In the genomic region with DNA sequence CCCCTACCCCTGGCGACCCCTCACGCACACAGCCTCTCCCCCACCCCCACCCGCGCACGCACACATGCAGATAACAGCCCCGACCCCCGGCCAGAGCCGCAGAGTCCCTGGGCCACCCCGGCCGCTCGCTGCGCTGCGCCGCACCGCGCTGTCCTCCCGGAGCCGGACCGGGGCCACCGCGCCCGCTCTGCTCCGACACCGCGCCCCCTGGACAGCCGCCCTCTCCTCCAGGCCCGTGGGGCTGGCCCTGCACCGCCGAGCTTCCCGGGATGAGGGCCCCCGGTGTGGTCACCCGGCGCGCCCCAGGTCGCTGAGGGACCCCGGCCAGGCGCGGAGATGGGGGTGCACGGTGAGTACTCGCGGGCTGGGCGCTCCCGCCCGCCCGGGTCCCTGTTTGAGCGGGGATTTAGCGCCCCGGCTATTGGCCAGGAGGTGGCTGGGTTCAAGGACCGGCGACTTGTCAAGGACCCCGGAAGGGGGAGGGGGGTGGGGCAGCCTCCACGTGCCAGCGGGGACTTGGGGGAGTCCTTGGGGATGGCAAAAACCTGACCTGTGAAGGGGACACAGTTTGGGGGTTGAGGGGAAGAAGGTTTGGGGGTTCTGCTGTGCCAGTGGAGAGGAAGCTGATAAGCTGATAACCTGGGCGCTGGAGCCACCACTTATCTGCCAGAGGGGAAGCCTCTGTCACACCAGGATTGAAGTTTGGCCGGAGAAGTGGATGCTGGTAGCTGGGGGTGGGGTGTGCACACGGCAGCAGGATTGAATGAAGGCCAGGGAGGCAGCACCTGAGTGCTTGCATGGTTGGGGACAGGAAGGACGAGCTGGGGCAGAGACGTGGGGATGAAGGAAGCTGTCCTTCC, we compare ENCODE assay signal across 1 cellular context.
TF ChIP-seq lines count a peak whose summit lies in the region.

No MANE protein-coding gene starts in this region.

TF ChIP-seq in HepG2, 621 proteins besides CTCF, POLR2A, EP300 and RAD21 (continued from another document and continues in another):
- TF ChIP-seq, protein P1, sequence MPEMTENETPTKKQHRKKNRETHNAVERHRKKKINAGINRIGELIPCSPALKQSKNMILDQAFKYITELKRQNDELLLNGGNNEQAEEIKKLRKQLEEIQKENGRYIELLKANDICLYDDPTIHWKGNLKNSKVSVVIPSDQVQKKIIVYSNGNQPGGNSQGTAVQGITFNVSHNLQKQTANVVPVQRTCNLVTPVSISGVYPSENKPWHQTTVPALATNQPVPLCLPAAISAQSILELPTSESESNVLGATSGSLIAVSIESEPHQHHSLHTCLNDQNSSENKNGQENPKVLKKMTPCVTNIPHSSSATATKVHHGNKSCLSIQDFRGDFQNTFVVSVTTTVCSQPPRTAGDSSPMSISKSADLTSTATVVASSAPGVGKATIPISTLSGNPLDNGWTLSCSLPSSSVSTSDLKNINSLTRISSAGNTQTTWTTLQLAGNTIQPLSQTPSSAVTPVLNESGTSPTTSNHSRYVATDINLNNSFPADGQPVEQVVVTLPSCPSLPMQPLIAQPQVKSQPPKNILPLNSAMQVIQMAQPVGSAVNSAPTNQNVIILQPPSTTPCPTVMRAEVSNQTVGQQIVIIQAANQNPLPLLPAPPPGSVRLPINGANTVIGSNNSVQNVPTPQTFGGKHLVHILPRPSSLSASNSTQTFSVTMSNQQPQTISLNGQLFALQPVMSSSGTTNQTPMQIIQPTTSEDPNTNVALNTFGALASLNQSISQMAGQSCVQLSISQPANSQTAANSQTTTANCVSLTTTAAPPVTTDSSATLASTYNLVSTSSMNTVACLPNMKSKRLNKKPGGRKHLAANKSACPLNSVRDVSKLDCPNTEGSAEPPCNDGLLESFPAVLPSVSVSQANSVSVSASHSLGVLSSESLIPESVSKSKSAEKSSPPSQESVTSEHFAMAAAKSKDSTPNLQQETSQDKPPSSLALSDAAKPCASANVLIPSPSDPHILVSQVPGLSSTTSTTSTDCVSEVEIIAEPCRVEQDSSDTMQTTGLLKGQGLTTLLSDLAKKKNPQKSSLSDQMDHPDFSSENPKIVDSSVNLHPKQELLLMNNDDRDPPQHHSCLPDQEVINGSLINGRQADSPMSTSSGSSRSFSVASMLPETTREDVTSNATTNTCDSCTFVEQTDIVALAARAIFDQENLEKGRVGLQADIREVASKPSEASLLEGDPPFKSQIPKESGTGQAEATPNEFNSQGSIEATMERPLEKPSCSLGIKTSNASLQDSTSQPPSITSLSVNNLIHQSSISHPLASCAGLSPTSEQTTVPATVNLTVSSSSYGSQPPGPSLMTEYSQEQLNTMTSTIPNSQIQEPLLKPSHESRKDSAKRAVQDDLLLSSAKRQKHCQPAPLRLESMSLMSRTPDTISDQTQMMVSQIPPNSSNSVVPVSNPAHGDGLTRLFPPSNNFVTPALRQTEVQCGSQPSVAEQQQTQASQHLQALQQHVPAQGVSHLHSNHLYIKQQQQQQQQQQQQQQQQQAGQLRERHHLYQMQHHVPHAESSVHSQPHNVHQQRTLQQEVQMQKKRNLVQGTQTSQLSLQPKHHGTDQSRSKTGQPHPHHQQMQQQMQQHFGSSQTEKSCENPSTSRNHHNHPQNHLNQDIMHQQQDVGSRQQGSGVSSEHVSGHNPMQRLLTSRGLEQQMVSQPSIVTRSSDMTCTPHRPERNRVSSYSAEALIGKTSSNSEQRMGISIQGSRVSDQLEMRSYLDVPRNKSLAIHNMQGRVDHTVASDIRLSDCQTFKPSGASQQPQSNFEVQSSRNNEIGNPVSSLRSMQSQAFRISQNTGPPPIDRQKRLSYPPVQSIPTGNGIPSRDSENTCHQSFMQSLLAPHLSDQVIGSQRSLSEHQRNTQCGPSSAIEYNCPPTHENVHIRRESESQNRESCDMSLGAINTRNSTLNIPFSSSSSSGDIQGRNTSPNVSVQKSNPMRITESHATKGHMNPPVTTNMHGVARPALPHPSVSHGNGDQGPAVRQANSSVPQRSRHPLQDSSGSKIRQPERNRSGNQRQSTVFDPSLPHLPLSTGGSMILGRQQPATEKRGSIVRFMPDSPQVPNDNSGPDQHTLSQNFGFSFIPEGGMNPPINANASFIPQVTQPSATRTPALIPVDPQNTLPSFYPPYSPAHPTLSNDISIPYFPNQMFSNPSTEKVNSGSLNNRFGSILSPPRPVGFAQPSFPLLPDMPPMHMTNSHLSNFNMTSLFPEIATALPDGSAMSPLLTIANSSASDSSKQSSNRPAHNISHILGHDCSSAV (CRISPR knock-in tag; IDR thresholded peaks at IDR 0.05; ENCODE audit: borderline replicate concordance), result no peak
- TF ChIP-seq, protein P2, sequence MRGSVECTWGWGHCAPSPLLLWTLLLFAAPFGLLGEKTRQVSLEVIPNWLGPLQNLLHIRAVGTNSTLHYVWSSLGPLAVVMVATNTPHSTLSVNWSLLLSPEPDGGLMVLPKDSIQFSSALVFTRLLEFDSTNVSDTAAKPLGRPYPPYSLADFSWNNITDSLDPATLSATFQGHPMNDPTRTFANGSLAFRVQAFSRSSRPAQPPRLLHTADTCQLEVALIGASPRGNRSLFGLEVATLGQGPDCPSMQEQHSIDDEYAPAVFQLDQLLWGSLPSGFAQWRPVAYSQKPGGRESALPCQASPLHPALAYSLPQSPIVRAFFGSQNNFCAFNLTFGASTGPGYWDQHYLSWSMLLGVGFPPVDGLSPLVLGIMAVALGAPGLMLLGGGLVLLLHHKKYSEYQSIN (CRISPR knock-in tag; IDR thresholded peaks at IDR 0.05; ENCODE audit: borderline replicate concordance), result no peak
- TF ChIP-seq, protein P3, sequence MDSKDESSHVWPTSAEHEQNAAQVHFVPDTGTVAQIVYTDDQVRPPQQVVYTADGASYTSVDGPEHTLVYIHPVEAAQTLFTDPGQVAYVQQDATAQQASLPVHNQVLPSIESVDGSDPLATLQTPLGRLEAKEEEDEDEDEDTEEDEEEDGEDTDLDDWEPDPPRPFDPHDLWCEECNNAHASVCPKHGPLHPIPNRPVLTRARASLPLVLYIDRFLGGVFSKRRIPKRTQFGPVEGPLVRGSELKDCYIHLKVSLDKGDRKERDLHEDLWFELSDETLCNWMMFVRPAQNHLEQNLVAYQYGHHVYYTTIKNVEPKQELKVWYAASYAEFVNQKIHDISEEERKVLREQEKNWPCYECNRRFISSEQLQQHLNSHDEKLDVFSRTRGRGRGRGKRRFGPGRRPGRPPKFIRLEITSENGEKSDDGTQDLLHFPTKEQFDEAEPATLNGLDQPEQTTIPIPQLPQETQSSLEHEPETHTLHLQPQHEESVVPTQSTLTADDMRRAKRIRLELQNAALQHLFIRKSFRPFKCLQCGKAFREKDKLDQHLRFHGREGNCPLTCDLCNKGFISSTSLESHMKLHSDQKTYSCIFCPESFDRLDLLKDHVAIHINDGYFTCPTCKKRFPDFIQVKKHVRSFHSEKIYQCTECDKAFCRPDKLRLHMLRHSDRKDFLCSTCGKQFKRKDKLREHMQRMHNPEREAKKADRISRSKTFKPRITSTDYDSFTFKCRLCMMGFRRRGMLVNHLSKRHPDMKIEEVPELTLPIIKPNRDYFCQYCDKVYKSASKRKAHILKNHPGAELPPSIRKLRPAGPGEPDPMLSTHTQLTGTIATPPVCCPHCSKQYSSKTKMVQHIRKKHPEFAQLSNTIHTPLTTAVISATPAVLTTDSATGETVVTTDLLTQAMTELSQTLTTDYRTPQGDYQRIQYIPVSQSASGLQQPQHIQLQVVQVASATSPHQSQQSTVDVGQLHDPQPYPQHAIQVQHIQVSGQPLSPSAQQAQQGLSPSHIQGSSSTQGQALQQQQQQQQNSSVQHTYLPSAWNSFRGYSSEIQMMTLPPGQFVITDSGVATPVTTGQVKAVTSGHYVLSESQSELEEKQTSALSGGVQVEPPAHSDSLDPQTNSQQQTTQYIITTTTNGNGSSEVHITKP (CRISPR knock-in tag; IDR thresholded peaks at IDR 0.05; ENCODE audit: low read depth), result no peak
- TF ChIP-seq ADNP (CRISPR knock-in tag; IDR thresholded peaks at IDR 0.05) (no peak), FOXC1 (CRISPR knock-in tag; IDR thresholded peaks at IDR 0.05; ENCODE audit: borderline replicate concordance) (no peak; the same call in 1 of the 2 replicates), XRCC5 (optimal IDR thresholded peaks at IDR 0.05; ENCODE audit: low read length) (no peak), NFE2L1 (CRISPR knock-in tag; IDR thresholded peaks at IDR 0.05; ENCODE audit: borderline replicate concordance) (no peak), ATRX (CRISPR knock-in tag; IDR thresholded peaks at IDR 0.05; ENCODE audit: borderline replicate concordance) (no peak), ZMYM2 (CRISPR knock-in tag; IDR thresholded peaks at IDR 0.05) (no peak), ZFP36L2 (CRISPR knock-in tag; IDR thresholded peaks at IDR 0.05) (no peak), MIXL1 (CRISPR knock-in tag; IDR thresholded peaks at IDR 0.05) (no peak), EHMT2 (IDR thresholded peaks at IDR 0.05; ENCODE audit: borderline replicate concordance, low read depth, low read length) (no peak), KLF15 (CRISPR knock-in tag; IDR thresholded peaks at IDR 0.05; ENCODE audit: borderline replicate concordance) (no peak), FOXK2 (IDR thresholded peaks at IDR 0.05) (no peak), SALL1 (CRISPR knock-in tag; IDR thresholded peaks at IDR 0.05) (peak; percentile 55), AHR (CRISPR knock-in tag; IDR thresholded peaks at IDR 0.05) (no peak), KDM1A (CRISPR knock-in tag; IDR thresholded peaks at IDR 0.05) (no peak), NFRKB (IDR thresholded peaks at IDR 0.05) (no peak), YY1 (IDR thresholded peaks at IDR 0.05; ENCODE audit: insufficient read depth, insufficient replicate concordance, low read depth, low read length) (peak; percentile 43), CBFB (CRISPR knock-in tag; IDR thresholded peaks at IDR 0.05) (no peak), MTF2 (CRISPR knock-in tag; IDR thresholded peaks at IDR 0.05; ENCODE audit: borderline replicate concordance) (no peak), NR2C2 (CRISPR knock-in tag; IDR thresholded peaks at IDR 0.05; ENCODE audit: borderline replicate concordance) (no peak), MYC (CRISPR knock-in tag; IDR thresholded peaks at IDR 0.05; ENCODE audit: borderline replicate concordance) (peak; percentile 81; the same call in 1 of the 2 replicates), RXRA (CRISPR knock-in tag; IDR thresholded peaks at IDR 0.05) (peak; percentile 9; the same call in 1 of the 2 replicates), RFX1 (IDR thresholded peaks at IDR 0.05) (no peak), CREB1 (IDR thresholded peaks at IDR 0.05) (no peak), CREB1 (CRISPR knock-in tag; IDR thresholded peaks at IDR 0.05) (no peak), FOXA3 (CRISPR knock-in tag; IDR thresholded peaks at IDR 0.05) (no peak)
- TF ChIP-seq, protein P4, sequence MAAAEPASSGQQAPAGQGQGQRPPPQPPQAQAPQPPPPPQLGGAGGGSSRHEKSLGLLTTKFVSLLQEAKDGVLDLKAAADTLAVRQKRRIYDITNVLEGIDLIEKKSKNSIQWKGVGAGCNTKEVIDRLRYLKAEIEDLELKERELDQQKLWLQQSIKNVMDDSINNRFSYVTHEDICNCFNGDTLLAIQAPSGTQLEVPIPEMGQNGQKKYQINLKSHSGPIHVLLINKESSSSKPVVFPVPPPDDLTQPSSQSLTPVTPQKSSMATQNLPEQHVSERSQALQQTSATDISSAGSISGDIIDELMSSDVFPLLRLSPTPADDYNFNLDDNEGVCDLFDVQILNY (CRISPR knock-in tag; conservative IDR thresholded peaks at IDR 0.05), result no peak
- TF ChIP-seq, protein P5, sequence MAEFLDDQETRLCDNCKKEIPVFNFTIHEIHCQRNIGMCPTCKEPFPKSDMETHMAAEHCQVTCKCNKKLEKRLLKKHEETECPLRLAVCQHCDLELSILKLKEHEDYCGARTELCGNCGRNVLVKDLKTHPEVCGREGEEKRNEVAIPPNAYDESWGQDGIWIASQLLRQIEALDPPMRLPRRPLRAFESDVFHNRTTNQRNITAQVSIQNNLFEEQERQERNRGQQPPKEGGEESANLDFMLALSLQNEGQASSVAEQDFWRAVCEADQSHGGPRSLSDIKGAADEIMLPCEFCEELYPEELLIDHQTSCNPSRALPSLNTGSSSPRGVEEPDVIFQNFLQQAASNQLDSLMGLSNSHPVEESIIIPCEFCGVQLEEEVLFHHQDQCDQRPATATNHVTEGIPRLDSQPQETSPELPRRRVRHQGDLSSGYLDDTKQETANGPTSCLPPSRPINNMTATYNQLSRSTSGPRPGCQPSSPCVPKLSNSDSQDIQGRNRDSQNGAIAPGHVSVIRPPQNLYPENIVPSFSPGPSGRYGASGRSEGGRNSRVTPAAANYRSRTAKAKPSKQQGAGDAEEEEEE (CRISPR knock-in tag; IDR thresholded peaks at IDR 0.05; ENCODE audit: borderline replicate concordance), result no peak
- TF ChIP-seq, protein P6, sequence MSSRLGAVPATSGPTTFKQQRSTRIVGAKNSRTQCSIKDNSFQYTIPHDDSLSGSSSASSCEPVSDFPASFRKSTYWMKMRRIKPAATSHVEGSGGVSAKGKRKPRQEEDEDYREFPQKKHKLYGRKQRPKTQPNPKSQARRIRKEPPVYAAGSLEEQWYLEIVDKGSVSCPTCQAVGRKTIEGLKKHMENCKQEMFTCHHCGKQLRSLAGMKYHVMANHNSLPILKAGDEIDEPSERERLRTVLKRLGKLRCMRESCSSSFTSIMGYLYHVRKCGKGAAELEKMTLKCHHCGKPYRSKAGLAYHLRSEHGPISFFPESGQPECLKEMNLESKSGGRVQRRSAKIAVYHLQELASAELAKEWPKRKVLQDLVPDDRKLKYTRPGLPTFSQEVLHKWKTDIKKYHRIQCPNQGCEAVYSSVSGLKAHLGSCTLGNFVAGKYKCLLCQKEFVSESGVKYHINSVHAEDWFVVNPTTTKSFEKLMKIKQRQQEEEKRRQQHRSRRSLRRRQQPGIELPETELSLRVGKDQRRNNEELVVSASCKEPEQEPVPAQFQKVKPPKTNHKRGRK (CRISPR knock-in tag; IDR thresholded peaks at IDR 0.05), result no peak
- TF ChIP-seq, protein P7, sequence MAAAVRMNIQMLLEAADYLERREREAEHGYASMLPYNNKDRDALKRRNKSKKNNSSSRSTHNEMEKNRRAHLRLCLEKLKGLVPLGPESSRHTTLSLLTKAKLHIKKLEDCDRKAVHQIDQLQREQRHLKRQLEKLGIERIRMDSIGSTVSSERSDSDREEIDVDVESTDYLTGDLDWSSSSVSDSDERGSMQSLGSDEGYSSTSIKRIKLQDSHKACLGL (CRISPR knock-in tag; IDR thresholded peaks at IDR 0.05), result peak; percentile 60; the same call in 1 of the 2 replicates
- TF ChIP-seq, protein P8, sequence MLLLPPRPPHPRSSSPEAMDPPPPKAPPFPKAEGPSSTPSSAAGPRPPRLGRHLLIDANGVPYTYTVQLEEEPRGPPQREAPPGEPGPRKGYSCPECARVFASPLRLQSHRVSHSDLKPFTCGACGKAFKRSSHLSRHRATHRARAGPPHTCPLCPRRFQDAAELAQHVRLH (CRISPR knock-in tag; IDR thresholded peaks at IDR 0.05; ENCODE audit: borderline replicate concordance, low read depth), result no peak
- TF ChIP-seq, protein P9, sequence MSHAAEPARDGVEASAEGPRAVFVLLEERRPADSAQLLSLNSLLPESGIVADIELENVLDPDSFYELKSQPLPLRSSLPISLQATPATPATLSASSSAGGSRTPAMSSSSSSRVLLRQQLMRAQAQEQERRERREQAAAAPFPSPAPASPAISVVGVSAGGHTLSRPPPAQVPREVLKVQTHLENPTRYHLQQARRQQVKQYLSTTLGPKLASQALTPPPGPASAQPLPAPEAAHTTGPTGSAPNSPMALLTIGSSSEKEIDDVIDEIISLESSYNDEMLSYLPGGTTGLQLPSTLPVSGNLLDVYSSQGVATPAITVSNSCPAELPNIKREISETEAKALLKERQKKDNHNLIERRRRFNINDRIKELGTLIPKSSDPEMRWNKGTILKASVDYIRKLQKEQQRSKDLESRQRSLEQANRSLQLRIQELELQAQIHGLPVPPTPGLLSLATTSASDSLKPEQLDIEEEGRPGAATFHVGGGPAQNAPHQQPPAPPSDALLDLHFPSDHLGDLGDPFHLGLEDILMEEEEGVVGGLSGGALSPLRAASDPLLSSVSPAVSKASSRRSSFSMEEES (CRISPR knock-in tag; IDR thresholded peaks at IDR 0.05), result no peak
- TF ChIP-seq, protein P10, sequence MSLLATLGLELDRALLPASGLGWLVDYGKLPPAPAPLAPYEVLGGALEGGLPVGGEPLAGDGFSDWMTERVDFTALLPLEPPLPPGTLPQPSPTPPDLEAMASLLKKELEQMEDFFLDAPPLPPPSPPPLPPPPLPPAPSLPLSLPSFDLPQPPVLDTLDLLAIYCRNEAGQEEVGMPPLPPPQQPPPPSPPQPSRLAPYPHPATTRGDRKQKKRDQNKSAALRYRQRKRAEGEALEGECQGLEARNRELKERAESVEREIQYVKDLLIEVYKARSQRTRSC (CRISPR knock-in tag; IDR thresholded peaks at IDR 0.05; ENCODE audit: low read depth), result no peak
